ENCODE assay signal across 9 cellular contexts in genomic region chr14:49992901-49993335, GRCh38.
DNase-seq lines count a peak whose midpoint lies in the region; ATAC-seq and TF ChIP-seq lines count a peak whose summit lies in the region.
"Had no signal": no experiment of that assay in that cellular context is flagged by ENCODE, and none has a peak within 500 bp of the region (broad histone marks: within the 10 kb centered on the region; RNA-seq: fewer than 3 reads in every experiment).

No MANE protein-coding gene starts in this region.

- POLR2A ChIA-PET in activated CD4-positive, alpha-beta memory T cell treated with anti-CD3 and anti-CD28 coated beads for 36 hours (lab: Charles Lee): interaction anchor here (0.6 to 3.7 kb wide), 13 partner anchors 8 to 123 kb away, joined by 3 to 38 read pairs (median 4); partner anchors contain the start of gene VCPKMT
- POLR2A ChIA-PET in CD8-positive, alpha-beta T cell (lab: Charles Lee): interaction anchor here (1.1 kb wide), 1 partner anchor 11 kb away, joined by 6 read pairs; no protein-coding TSS in a partner anchor

- CTCF ChIA-PET in activated CD4-positive, alpha-beta memory T cell treated with anti-CD3 and anti-CD28 coated beads for 36 hours (lab: Charles Lee): interaction anchor here (0.6 to 1.3 kb wide), 4 partner anchors 8 to 127 kb away, joined by 3 to 4 read pairs (median 3); no protein-coding TSS in a partner anchor
- CTCF ChIA-PET in CD8-positive, alpha-beta T cell (lab: Charles Lee): interaction anchor here (0.8 to 1.4 kb wide), 3 partner anchors 11 to 114 kb away, joined by 3 to 5 read pairs (median 4); no protein-coding TSS in a partner anchor

- ATAC-seq in HG02943 (IDR thresholded peaks at IDR 0.05; ENCODE audit: low read depth, unreplicated experiment) (peak; percentile 73), mucosa of descending colon (peak; percentile 33)
- ATAC-seq in CD8-positive, alpha-beta T cell: no peak

- TF ChIP-seq CTCF in mucosa of descending colon (IDR thresholded peaks at IDR 0.05): no peak
- TF ChIP-seq CTCF in CD8-positive, alpha-beta T cell (IDR thresholded peaks at IDR 0.05): no peak

- peak overlapping the region; percentile 80 for H3K27ac Mint-ChIP-seq in activated CD4-positive, alpha-beta memory T cell treated with anti-CD3 and anti-CD28 coated beads for 36 hours
- no peak overlapping the region for H3K27ac Mint-ChIP-seq in CD8-positive, alpha-beta T cell
- H3K27ac Mint-ChIP-seq: activated naive CD4-positive, alpha-beta T cell treated with anti-CD3 and anti-CD28 coated beads, Interleukin-2, amount 50 U/mL, for 24 hours had no signal

- intact Hi-C loops in activated CD4-positive, alpha-beta memory T cell treated with anti-CD3 and anti-CD28 coated beads for 36 hours (cut with micrococcal nuclease): loop anchor here (1.0 kb wide), 2 partner anchors 9 kb away; no protein-coding TSS in a partner anchor
- intact Hi-C loops in mucosa of descending colon (cut with DNase I, micrococcal nuclease): no loop called here
- intact Hi-C loops in CD8-positive, alpha-beta T cell (cut with DNase I, micrococcal nuclease): no loop called here

- peak; percentile 33 to 57 for DNase-seq in stimulated activated CD4-positive, alpha-beta T cell treated with anti-CD3 and anti-CD28 coated beads, Interleukin-15, amount 100 ng/mL, for 48 hours (ENCODE audit: low read depth in 2 of 2)
- DNase-seq in stimulated activated CD4-positive, alpha-beta T cell treated with anti-CD3 and anti-CD28 coated beads, Interleukin-4, amount 100 ng/mL, for 4 hours: no peak
- peak; percentile 81 for DNase-seq in activated CD4-positive, alpha-beta memory T cell treated with anti-CD3 and anti-CD28 coated beads for 36 hours
- no peak for DNase-seq in mucosa of descending colon
- DNase-seq in CD8-positive, alpha-beta T cell: no peak
- no peak for DNase-seq in KG1 (lab: John Stamatoyannopoulos, UW)
- DNase-seq in ACHN: no peak

- no peaks in the 10 kb centered on the region for H3K9me3 ChIP-seq in mucosa of descending colon
- no peaks in the 10 kb centered on the region for H3K9me3 ChIP-seq in CD8-positive, alpha-beta T cell (ENCODE audit: low read length)

- H3K9me3 Mint-ChIP-seq in activated CD4-positive, alpha-beta memory T cell treated with anti-CD3 and anti-CD28 coated beads for 36 hours: no peaks in the 10 kb centered on the region
- no peaks in the 10 kb centered on the region for H3K9me3 Mint-ChIP-seq in CD8-positive, alpha-beta T cell
- H3K9me3 Mint-ChIP-seq: activated naive CD4-positive, alpha-beta T cell treated with anti-CD3 and anti-CD28 coated beads, Interleukin-2, amount 50 U/mL, for 24 hours had no signal

- peaks cover 34% of the 10 kb centered on the region for H3K4me1 Mint-ChIP-seq in activated CD4-positive, alpha-beta memory T cell treated with anti-CD3 and anti-CD28 coated beads for 36 hours (ENCODE audit: low read depth)
- peaks cover 14% of the 10 kb centered on the region for H3K4me1 Mint-ChIP-seq in CD8-positive, alpha-beta T cell (ENCODE audit: low read depth)

- in situ Hi-C loops in ACHN (cut with HindIII; ENCODE audit: low pct_ligation_motif_present, low pct_unique_long_range_greater_than_20kb, low sequenced_read_pairs): no loop called here

- H3K36me3 ChIP-seq in mucosa of descending colon (ENCODE audit: low read depth): no peaks in the 10 kb centered on the region
- no peaks in the 10 kb centered on the region for H3K36me3 ChIP-seq in CD8-positive, alpha-beta T cell (ENCODE audit: insufficient read depth, low read length)

- no peak overlapping the region for H3K27ac ChIP-seq in CD8-positive, alpha-beta T cell (ENCODE audit: low read depth, low read length)

- H3K36me3 Mint-ChIP-seq in activated CD4-positive, alpha-beta memory T cell treated with anti-CD3 and anti-CD28 coated beads for 36 hours: peaks cover 3% of the 10 kb centered on the region
- no peaks in the 10 kb centered on the region for H3K36me3 Mint-ChIP-seq in CD8-positive, alpha-beta T cell

- H3K4me1 ChIP-seq in mucosa of descending colon (ENCODE audit: low read depth): peaks cover 5% of the 10 kb centered on the region
- peaks cover 3% of the 10 kb centered on the region for H3K4me1 ChIP-seq in CD8-positive, alpha-beta T cell (ENCODE audit: insufficient read depth, low read length)

- no peaks in the 10 kb centered on the region for H3K27me3 ChIP-seq in CD8-positive, alpha-beta T cell (ENCODE audit: insufficient read depth, low read length)

- H3K27me3 Mint-ChIP-seq in activated CD4-positive, alpha-beta memory T cell treated with anti-CD3 and anti-CD28 coated beads for 36 hours: no peaks in the 10 kb centered on the region
- H3K27me3 Mint-ChIP-seq in CD8-positive, alpha-beta T cell (ENCODE audit: low read depth): no peaks in the 10 kb centered on the region
- H3K27me3 Mint-ChIP-seq: activated naive CD4-positive, alpha-beta T cell treated with anti-CD3 and anti-CD28 coated beads, Interleukin-2, amount 50 U/mL, for 24 hours had no signal

- no peak overlapping the region for H3K4me3 ChIP-seq in mucosa of descending colon
- no peak overlapping the region for H3K4me3 ChIP-seq in CD8-positive, alpha-beta T cell (ENCODE audit: low read depth, low read length)

- H3K4me3 Mint-ChIP-seq in activated CD4-positive, alpha-beta memory T cell treated with anti-CD3 and anti-CD28 coated beads for 36 hours: peak overlapping the region; percentile 65
- H3K4me3 Mint-ChIP-seq in CD8-positive, alpha-beta T cell: no peak overlapping the region
- H3K4me3 Mint-ChIP-seq: activated naive CD4-positive, alpha-beta T cell treated with anti-CD3 and anti-CD28 coated beads, Interleukin-2, amount 50 U/mL, for 24 hours had no signal

Comparison
In these comparisons a context has a peak if more than half of its experiments do, and no peak if none do; other contexts are left out.
1. DNase-seq: peak in stimulated activated CD4-positive, alpha-beta T cell treated with anti-CD3 and anti-CD28 coated beads, Interleukin-15, amount 100 ng/mL, for 48 hours (2 of 2) and activated CD4-positive, alpha-beta memory T cell treated with anti-CD3 and anti-CD28 coated beads for 36 hours (single experiment); none in stimulated activated CD4-positive, alpha-beta T cell treated with anti-CD3 and anti-CD28 coated beads, Interleukin-4, amount 100 ng/mL, for 4 hours (0 of 2), mucosa of descending colon (0 of 3), CD8-positive, alpha-beta T cell (0 of 7), KG1 (single experiment) and ACHN (single experiment).